ENCODE assay signal across 2 cellular contexts in the genomic region with DNA sequence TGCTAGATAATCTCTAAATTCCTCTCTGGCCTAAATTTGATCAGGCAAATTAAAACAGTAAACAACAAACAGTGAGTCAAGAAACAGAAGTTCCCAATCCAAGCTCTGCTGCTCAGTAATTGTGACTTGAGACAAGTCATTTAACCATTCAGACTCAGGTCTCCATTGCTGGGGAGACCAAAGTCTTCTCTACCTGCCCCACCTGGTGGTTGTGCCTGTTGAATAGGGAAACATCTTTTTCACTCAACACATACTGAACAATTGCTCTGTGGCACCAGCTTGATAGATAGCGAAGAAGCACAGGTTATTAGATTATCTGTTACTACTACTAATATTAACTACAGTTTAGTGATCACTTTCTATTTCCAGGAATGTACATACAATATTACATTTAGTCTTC.
A peak's percentile ranks its signal among the peaks of the same experiment; 100 is the strongest.
TF ChIP-seq lines count a peak whose summit lies in the region.

No MANE protein-coding gene starts in this region.

TF ChIP-seq in HCT116, 20 proteins besides CTCF, POLR2A, EP300 and RAD21:
- TF ChIP-seq ELF1 (IDR thresholded peaks at IDR 0.05; ENCODE audit: borderline replicate concordance, low read depth) (no peak), SRF (IDR thresholded peaks at IDR 0.05; ENCODE audit: low read depth) (no peak), EZH2 (IDR thresholded peaks at IDR 0.05) (no peak), POLR2AphosphoS5 (IDR thresholded peaks at IDR 0.05; ENCODE audit: low read depth, low read length) (no peak)

TF ChIP-seq in K562, 482 proteins besides CTCF, POLR2A, EP300 and RAD21:
- TF ChIP-seq SIRT6 (IDR thresholded peaks at IDR 0.05; ENCODE audit: low read depth, low read length), result no peak
- no peak for TF ChIP-seq DMBX1 (CRISPR knock-in tag; IDR thresholded peaks at IDR 0.05; ENCODE audit: borderline replicate concordance)
- TF ChIP-seq SMC3 (conservative IDR thresholded peaks at IDR 0.05; ENCODE audit: insufficient read depth, low read depth, low read length), result 0 out of 2 replicates have a peak, but pooled peaks have one; percentile 7
- TF ChIP-seq KLF6 (CRISPR knock-in tag; IDR thresholded peaks at IDR 0.05; ENCODE audit: borderline replicate concordance), result no peak
TF ChIP-seq in K562: peak in this region for 1.
